ENCODE assay signal across 1 cellular context in the genomic region with DNA sequence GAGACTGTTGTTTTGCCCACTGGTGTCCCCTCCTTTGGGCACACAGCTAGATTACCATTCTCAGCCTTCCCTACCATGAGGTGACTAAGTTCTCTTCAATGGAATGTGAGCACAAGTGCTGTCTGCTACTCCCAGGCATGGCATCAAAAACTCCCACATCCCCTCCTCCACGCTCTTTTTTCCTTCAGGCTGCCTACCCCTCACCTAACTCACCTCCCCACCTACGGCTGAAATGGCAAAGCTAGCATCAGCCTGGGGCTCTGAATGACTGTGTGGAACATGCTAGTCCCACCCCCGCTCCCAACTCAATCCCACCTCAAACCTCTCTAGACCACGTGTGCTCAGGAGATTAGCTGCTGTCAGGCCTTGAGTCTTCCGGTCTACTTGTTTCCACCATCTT.
TF ChIP-seq lines count a peak whose summit lies in the region.

No MANE protein-coding gene starts in this region.

TF ChIP-seq in H1, 55 proteins besides CTCF, POLR2A, EP300 and RAD21 (continued from another document):
- TF ChIP-seq, protein P1, sequence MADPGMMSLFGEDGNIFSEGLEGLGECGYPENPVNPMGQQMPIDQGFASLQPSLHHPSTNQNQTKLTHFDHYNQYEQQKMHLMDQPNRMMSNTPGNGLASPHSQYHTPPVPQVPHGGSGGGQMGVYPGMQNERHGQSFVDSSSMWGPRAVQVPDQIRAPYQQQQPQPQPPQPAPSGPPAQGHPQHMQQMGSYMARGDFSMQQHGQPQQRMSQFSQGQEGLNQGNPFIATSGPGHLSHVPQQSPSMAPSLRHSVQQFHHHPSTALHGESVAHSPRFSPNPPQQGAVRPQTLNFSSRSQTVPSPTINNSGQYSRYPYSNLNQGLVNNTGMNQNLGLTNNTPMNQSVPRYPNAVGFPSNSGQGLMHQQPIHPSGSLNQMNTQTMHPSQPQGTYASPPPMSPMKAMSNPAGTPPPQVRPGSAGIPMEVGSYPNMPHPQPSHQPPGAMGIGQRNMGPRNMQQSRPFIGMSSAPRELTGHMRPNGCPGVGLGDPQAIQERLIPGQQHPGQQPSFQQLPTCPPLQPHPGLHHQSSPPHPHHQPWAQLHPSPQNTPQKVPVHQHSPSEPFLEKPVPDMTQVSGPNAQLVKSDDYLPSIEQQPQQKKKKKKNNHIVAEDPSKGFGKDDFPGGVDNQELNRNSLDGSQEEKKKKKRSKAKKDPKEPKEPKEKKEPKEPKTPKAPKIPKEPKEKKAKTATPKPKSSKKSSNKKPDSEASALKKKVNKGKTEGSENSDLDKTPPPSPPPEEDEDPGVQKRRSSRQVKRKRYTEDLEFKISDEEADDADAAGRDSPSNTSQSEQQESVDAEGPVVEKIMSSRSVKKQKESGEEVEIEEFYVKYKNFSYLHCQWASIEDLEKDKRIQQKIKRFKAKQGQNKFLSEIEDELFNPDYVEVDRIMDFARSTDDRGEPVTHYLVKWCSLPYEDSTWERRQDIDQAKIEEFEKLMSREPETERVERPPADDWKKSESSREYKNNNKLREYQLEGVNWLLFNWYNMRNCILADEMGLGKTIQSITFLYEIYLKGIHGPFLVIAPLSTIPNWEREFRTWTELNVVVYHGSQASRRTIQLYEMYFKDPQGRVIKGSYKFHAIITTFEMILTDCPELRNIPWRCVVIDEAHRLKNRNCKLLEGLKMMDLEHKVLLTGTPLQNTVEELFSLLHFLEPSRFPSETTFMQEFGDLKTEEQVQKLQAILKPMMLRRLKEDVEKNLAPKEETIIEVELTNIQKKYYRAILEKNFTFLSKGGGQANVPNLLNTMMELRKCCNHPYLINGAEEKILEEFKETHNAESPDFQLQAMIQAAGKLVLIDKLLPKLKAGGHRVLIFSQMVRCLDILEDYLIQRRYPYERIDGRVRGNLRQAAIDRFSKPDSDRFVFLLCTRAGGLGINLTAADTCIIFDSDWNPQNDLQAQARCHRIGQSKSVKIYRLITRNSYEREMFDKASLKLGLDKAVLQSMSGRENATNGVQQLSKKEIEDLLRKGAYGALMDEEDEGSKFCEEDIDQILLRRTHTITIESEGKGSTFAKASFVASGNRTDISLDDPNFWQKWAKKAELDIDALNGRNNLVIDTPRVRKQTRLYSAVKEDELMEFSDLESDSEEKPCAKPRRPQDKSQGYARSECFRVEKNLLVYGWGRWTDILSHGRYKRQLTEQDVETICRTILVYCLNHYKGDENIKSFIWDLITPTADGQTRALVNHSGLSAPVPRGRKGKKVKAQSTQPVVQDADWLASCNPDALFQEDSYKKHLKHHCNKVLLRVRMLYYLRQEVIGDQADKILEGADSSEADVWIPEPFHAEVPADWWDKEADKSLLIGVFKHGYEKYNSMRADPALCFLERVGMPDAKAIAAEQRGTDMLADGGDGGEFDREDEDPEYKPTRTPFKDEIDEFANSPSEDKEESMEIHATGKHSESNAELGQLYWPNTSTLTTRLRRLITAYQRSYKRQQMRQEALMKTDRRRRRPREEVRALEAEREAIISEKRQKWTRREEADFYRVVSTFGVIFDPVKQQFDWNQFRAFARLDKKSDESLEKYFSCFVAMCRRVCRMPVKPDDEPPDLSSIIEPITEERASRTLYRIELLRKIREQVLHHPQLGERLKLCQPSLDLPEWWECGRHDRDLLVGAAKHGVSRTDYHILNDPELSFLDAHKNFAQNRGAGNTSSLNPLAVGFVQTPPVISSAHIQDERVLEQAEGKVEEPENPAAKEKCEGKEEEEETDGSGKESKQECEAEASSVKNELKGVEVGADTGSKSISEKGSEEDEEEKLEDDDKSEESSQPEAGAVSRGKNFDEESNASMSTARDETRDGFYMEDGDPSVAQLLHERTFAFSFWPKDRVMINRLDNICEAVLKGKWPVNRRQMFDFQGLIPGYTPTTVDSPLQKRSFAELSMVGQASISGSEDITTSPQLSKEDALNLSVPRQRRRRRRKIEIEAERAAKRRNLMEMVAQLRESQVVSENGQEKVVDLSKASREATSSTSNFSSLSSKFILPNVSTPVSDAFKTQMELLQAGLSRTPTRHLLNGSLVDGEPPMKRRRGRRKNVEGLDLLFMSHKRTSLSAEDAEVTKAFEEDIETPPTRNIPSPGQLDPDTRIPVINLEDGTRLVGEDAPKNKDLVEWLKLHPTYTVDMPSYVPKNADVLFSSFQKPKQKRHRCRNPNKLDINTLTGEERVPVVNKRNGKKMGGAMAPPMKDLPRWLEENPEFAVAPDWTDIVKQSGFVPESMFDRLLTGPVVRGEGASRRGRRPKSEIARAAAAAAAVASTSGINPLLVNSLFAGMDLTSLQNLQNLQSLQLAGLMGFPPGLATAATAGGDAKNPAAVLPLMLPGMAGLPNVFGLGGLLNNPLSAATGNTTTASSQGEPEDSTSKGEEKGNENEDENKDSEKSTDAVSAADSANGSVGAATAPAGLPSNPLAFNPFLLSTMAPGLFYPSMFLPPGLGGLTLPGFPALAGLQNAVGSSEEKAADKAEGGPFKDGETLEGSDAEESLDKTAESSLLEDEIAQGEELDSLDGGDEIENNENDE (IDR thresholded peaks at IDR 0.05; ENCODE audit: insufficient replicate concordance, low read length), result no peak
- TF ChIP-seq KDM1A (IDR thresholded peaks at IDR 0.05; ENCODE audit: borderline replicate concordance, low read length), result no peak
- no peak for TF ChIP-seq CBX8 (IDR thresholded peaks at IDR 0.05; ENCODE audit: borderline replicate concordance, low read depth, low read length)
- no peak for TF ChIP-seq RXRA (IDR thresholded peaks at IDR 0.05; ENCODE audit: insufficient read depth, low read depth, low read length)
